ENCODE assay signal across 1 cellular context in genomic region chr1:17520473-17521319, GRCh38.
A peak's percentile ranks its signal among the peaks of the same experiment; 100 is the strongest.
TF ChIP-seq lines count a peak whose summit lies in the region.

No MANE protein-coding gene starts in this region.

TF ChIP-seq in H1, 55 proteins besides CTCF, POLR2A, EP300 and RAD21:
- TF ChIP-seq PHF8 (conservative IDR thresholded peaks at IDR 0.05; ENCODE audit: low read depth, low read length) (no peak), KDM5A (IDR thresholded peaks at IDR 0.05; ENCODE audit: low read length) (no peak), YY1 (IDR thresholded peaks at IDR 0.05; ENCODE audit: low read depth, low read length) (0 out of 2 replicates have a peak, but pooled peaks have one; percentile 60)
